ENCODE assay signal across 20 cellular contexts in genomic region chr19:11652492-11652891, GRCh38.
"Had no signal": no experiment of that assay in that cellular context is flagged by ENCODE, and none has a peak within 500 bp of the region (broad histone marks: within the 10 kb centered on the region; RNA-seq: fewer than 3 reads in every experiment).

No MANE protein-coding gene starts in this region.

- H3K27me3 Mint-ChIP-seq: memory B cell; natural killer cell treated with Interleukin-12 subunit alpha and Interleukin-12 subunit beta and Interleukin-15 and Interleukin-18, amount 100 ng/mL, for 72 hours had no signal

- H3K4me1 Mint-ChIP-seq: memory B cell, neural progenitor cell had no signal

- H3K27me3 ChIP-seq: esophagus muscularis mucosa, gastroesophageal sphincter, left lung, neural progenitor cell, ovary had no signal

- DNase-seq: effector CD4-positive, alpha-beta T cell; foreskin fibroblast; glutamatergic neuron; islet precursor cell; left lung; lower lobe of right lung; midbrain; nucleus accumbens; ovary; right cardiac atrium; stimulated activated CD4-positive, alpha-beta T cell treated with anti-CD3 and anti-CD28 coated beads, Interleukin-2, amount 100 ng/mL, for 48 hours; stimulated activated naive CD4-positive, alpha-beta T cell treated with Interleukin-2 at 50 U/mL for 16 hours; trophoblast cell had no signal

- H3K4me2 ChIP-seq: neural progenitor cell, smooth muscle cell had no signal

- H3K9ac ChIP-seq: neural progenitor cell had no signal

- H3K4me1 ChIP-seq: esophagus muscularis mucosa, gastroesophageal sphincter, left lung, lower lobe of right lung, neural progenitor cell had no signal

- ATAC-seq: gastroesophageal sphincter; left lung; lower lobe of right lung; natural killer cell treated with Interleukin-12 subunit alpha and Interleukin-12 subunit beta and Interleukin-15 and Interleukin-18, amount 100 ng/mL, for 72 hours; right cardiac atrium had no signal

- H3K4me3 Mint-ChIP-seq: memory B cell; natural killer cell treated with Interleukin-12 subunit alpha and Interleukin-12 subunit beta and Interleukin-15 and Interleukin-18, amount 100 ng/mL, for 72 hours; neural progenitor cell had no signal

- H3K27ac ChIP-seq: coronary artery, esophagus muscularis mucosa, gastroesophageal sphincter, left lung, lower lobe of right lung, neural progenitor cell, ovary had no signal

- H3K27ac Mint-ChIP-seq: memory B cell; natural killer cell treated with Interleukin-12 subunit alpha and Interleukin-12 subunit beta and Interleukin-15 and Interleukin-18, amount 100 ng/mL, for 72 hours; neural progenitor cell had no signal

- H3K4me3 ChIP-seq: coronary artery, esophagus muscularis mucosa, gastroesophageal sphincter, left lung, lower lobe of right lung, ovary, smooth muscle cell had no signal

- H3K36me3 ChIP-seq: lower lobe of right lung, ovary had no signal
